Comparison of ENCODE assay signal across 16 cellular contexts in genomic region chr4:25656031-25656430, GRCh38. TPM values are rescaled to one million over a fixed set of nuclear protein-coding genes. Genes with fewer than 3 reads are reported as not detected.
DNase-seq lines count a peak whose midpoint lies in the region; ATAC-seq and TF ChIP-seq lines count a peak whose summit lies in the region.
"Had no signal": no experiment of that assay in that cellular context is flagged by ENCODE, and none has a peak within 500 bp of the region (broad histone marks: within the 10 kb centered on the region; RNA-seq: fewer than 3 reads in every experiment).

No MANE protein-coding gene starts in this region.

- H3K4me1 Mint-ChIP-seq in central memory CD8-positive, alpha-beta T cell: peaks cover 13% of the 10 kb centered on the region

- TF ChIP-seq CTCF in retinal pigment epithelial cell (conservative IDR thresholded peaks at IDR 0.05; ENCODE audit: low read depth, low read length) (no peak), ascending aorta (IDR thresholded peaks at IDR 0.05) (no peak)

- no peak overlapping the region for H3K27ac Mint-ChIP-seq in central memory CD8-positive, alpha-beta T cell (ENCODE audit: low read depth)
- H3K27ac Mint-ChIP-seq: activated CD8-positive, alpha-beta T cell treated with anti-CD3 and anti-CD28 coated beads, Interleukin-2, amount 10 ng/mL, durations not matched to agents 7 days and 5 days; activated naive CD8-positive, alpha-beta T cell treated with anti-CD3 and anti-CD28 coated beads, Interleukin-2, amount 50 U/mL, for 24 hours; activated T-helper 1 cell treated with anti-CD3 and anti-CD28 coated beads, Interleukin-12 subunit alpha, Interleukin-12 subunit beta, Interleukin-2, Interleukin-4 antibody, amounts not matched to agents 30 ng/mL and 10 ng/mL and 1 ng/mL, durations not matched to agents 14 hours and 24 hours and 36 hours had no signal

- intact Hi-C loops in ascending aorta (cut with DNase I): no loop called here

- no peak overlapping the region for H3K27ac ChIP-seq in HUES48 (ENCODE audit: low read depth, low read length)
- H3K27ac ChIP-seq in ascending aorta: no peak overlapping the region
- H3K27ac ChIP-seq: VCaP had no signal

- no peak for ATAC-seq in central memory CD8-positive, alpha-beta T cell (replicated peaks; ENCODE audit: extremely low read depth, poor library complexity, severe bottlenecking)
- ATAC-seq in HG03039 (IDR thresholded peaks at IDR 0.05; ENCODE audit: unreplicated experiment): no peak
- ATAC-seq in HG03439 (IDR thresholded peaks at IDR 0.05; ENCODE audit: unreplicated experiment): no peak
- ATAC-seq: activated naive CD8-positive, alpha-beta T cell treated with anti-CD3 and anti-CD28 coated beads, Interleukin-2, amount 50 U/mL, for 24 hours had no signal

- H3K4me3 ChIP-seq in HUES48 (ENCODE audit: low read depth, low read length): peak overlapping the region; percentile 60
- peak overlapping the region; percentile 26 for H3K4me3 ChIP-seq in retinal pigment epithelial cell (ENCODE audit: low read length)
- no peak overlapping the region for H3K4me3 ChIP-seq in ascending aorta

- no peaks in the 10 kb centered on the region for H3K9me3 ChIP-seq in HUES48 (ENCODE audit: control insufficient read depth, insufficient read depth, low read length)
- no peaks in the 10 kb centered on the region for H3K9me3 ChIP-seq in ascending aorta

- peak overlapping the region; percentile 54 for H3K9ac ChIP-seq in HUES48 (ENCODE audit: low read depth, low read length)

- H3K27me3 Mint-ChIP-seq in central memory CD8-positive, alpha-beta T cell: peaks cover 36% of the 10 kb centered on the region

- H3K4me3 Mint-ChIP-seq in central memory CD8-positive, alpha-beta T cell: peak overlapping the region; percentile 62
- H3K4me3 Mint-ChIP-seq: activated CD8-positive, alpha-beta T cell treated with anti-CD3 and anti-CD28 coated beads, Interleukin-2, amount 10 ng/mL, durations not matched to agents 7 days and 5 days; activated naive CD8-positive, alpha-beta T cell treated with anti-CD3 and anti-CD28 coated beads, Interleukin-2, amount 50 U/mL, for 24 hours; activated T-helper 1 cell treated with anti-CD3 and anti-CD28 coated beads, Interleukin-12 subunit alpha, Interleukin-12 subunit beta, Interleukin-2, Interleukin-4 antibody, amounts not matched to agents 30 ng/mL and 10 ng/mL and 1 ng/mL, durations not matched to agents 14 hours and 24 hours and 36 hours had no signal

- H3K27me3 ChIP-seq in HUES48 (ENCODE audit: control insufficient read depth, insufficient read depth, low read length) (peaks cover 45% of the 10 kb centered on the region), ascending aorta (no peaks in the 10 kb centered on the region)

- H3K36me3 ChIP-seq in HUES48 (ENCODE audit: control insufficient read depth, insufficient read depth, low read length) (no peaks in the 10 kb centered on the region), ascending aorta (no peaks in the 10 kb centered on the region)

- H3K9me3 Mint-ChIP-seq in central memory CD8-positive, alpha-beta T cell: no peaks in the 10 kb centered on the region
- H3K9me3 Mint-ChIP-seq: activated naive CD8-positive, alpha-beta T cell treated with anti-CD3 and anti-CD28 coated beads, Interleukin-2, amount 50 U/mL, for 24 hours; activated T-helper 1 cell treated with anti-CD3 and anti-CD28 coated beads, Interleukin-12 subunit alpha, Interleukin-12 subunit beta, Interleukin-2, Interleukin-4 antibody, amounts not matched to agents 30 ng/mL and 10 ng/mL and 1 ng/mL, durations not matched to agents 14 hours and 24 hours and 36 hours had no signal

- DNase-seq in central memory CD8-positive, alpha-beta T cell (ENCODE audit: low spot score in 2 of 2): no peak
- DNase-seq in left kidney (ENCODE audit: low read depth, low spot score): peak; percentile 14
- no peak for DNase-seq in retinal pigment epithelial cell (ENCODE audit: low read depth)
- no peak for DNase-seq in ascending aorta (ENCODE audit: low spot score in 2 of 2)
- DNase-seq in T1000 (lab: John Stamatoyannopoulos, UW): no peak
- DNase-seq: activated CD8-positive, alpha-beta T cell treated with anti-CD3 and anti-CD28 coated beads, Interleukin-2, amount 10 ng/mL, durations not matched to agents 7 days and 5 days; activated naive CD8-positive, alpha-beta T cell treated with anti-CD3 and anti-CD28 coated beads, Interleukin-2, amount 50 U/mL, for 24 hours; DND-41; NCI-H2029; NCI-H524 treated with DMSO at 0.1 percent for 48 hours had no signal

- H3K36me3 Mint-ChIP-seq in central memory CD8-positive, alpha-beta T cell (ENCODE audit: insufficient read depth): no peaks in the 10 kb centered on the region

- H3K4me1 ChIP-seq in HUES48 (ENCODE audit: control insufficient read depth, insufficient read depth, low read length) (peaks cover 31% of the 10 kb centered on the region), ascending aorta (no peaks in the 10 kb centered on the region)

RNA-seq across cellular contexts. Expression of gene SLC34A2, which starts 0.4 kb away (rescaled TPM):
- not detected for total RNA-seq in ascending aorta
- total RNA-seq: activated CD8-positive, alpha-beta T cell treated with anti-CD3 and anti-CD28 coated beads, Interleukin-2, amount 10 ng/mL, durations not matched to agents 7 days and 5 days; activated T-helper 1 cell treated with anti-CD3 and anti-CD28 coated beads, Interleukin-12 subunit alpha, Interleukin-12 subunit beta, Interleukin-2, Interleukin-4 antibody, amounts not matched to agents 30 ng/mL and 10 ng/mL and 1 ng/mL, durations not matched to agents 14 hours and 24 hours and 36 hours; M059J had no signal

Comparison
In these comparisons a context has a peak if more than half of its experiments do, and no peak if none do; other contexts are left out.
1. H3K4me3 ChIP-seq: peak in HUES48 (single experiment) and retinal pigment epithelial cell (single experiment); none in ascending aorta (0 of 2).